8 cellular contexts compared by ENCODE assay signal in the genomic region with DNA sequence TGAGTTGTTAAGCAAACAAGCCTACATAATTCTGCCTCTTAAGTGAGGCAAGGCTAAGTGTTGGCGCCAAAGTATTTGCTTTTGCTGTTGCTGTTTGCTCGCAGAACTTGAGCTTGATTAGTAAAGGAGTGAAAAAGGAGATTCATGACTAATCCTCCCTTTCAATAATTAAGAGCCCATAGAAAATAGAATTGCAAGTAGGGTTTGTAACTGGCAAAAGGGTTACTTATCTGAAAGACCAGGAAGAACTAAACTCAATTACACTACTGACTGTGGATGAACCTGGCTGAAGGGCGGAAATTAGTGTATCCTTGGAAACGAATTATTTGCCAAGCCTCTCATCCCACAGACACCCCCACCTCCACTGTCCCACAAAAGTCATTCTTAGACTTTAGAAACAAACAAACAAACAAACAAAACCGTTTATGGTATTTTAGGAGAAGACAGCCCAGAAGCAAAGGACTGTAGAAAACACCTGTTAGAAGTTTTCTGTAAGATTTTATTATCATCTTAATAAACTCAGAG. TPM values are rescaled to one million over a fixed set of nuclear protein-coding genes. Genes with fewer than 3 reads are reported as not detected.
DNase-seq lines count a peak whose midpoint lies in the region; ATAC-seq and TF ChIP-seq lines count a peak whose summit lies in the region.

No MANE protein-coding gene starts in this region.

- no peaks in the 10 kb centered on the region for H3K27me3 ChIP-seq in body of pancreas
- peaks cover 0 to 55% of the 10 kb centered on the region in 2 experiments for H3K27me3 ChIP-seq in mesenchymal stem cell (ENCODE audit: control insufficient read depth in 1 of 2, insufficient read depth in 1 of 2, low read length in 2 of 2)
- H3K27me3 ChIP-seq in upper lobe of left lung = no peaks in the 10 kb centered on the region

- no peak overlapping the region for H3K14ac ChIP-seq in mesenchymal stem cell (ENCODE audit: low read length in 2 of 2)

- DNase-seq in activated naive CD4-positive, alpha-beta T cell (lab: John Stamatoyannopoulos, UW) = no peak
- DNase-seq in body of pancreas (no peak), mesenchymal stem cell (no peak), upper lobe of left lung (no peak), retina (no peak)
- DNase-seq in stimulated activated CD4-positive, alpha-beta T cell treated with anti-CD3 and anti-CD28 coated beads, Interleukin-2, amount 100 ng/mL, for 48 hours = no peak

- intact Hi-C loops in body of pancreas (cut with DNase I) = no loop called here

- H3K36me3 ChIP-seq in body of pancreas (replicated peaks in 1 of 2; ENCODE audit: insufficient read depth in 1 of 2, low read depth in 2 of 2) = no peaks in the 10 kb centered on the region
- no peaks in the 10 kb centered on the region for H3K36me3 ChIP-seq in mesenchymal stem cell (ENCODE audit: control insufficient read depth in 1 of 2, insufficient read depth in 2 of 2, low read depth in 1 of 2, low read length in 2 of 2)
- no peaks in the 10 kb centered on the region for H3K36me3 ChIP-seq in upper lobe of left lung

- H3K9me3 Mint-ChIP-seq in activated naive CD4-positive, alpha-beta T cell treated with anti-CD3 and anti-CD28 coated beads, Interleukin-2, amount 50 U/mL, for 24 hours = no peaks in the 10 kb centered on the region

- H3K4me1 ChIP-seq in body of pancreas = peaks cover 5% of the 10 kb centered on the region
- H3K4me1 ChIP-seq in mesenchymal stem cell (ENCODE audit: control insufficient read depth, insufficient read depth, low read depth, low read length) = peaks cover 5% of the 10 kb centered on the region
- peaks cover 3 to 23% (median 8%) of the 10 kb centered on the region in 4 donors for H3K4me1 ChIP-seq in upper lobe of left lung

- H4K8ac ChIP-seq in mesenchymal stem cell (ENCODE audit: low read length) = no peak overlapping the region

- H3K9me3 ChIP-seq in body of pancreas (no peaks in the 10 kb centered on the region), mesenchymal stem cell (ENCODE audit: control insufficient read depth, low read length) (no peaks in the 10 kb centered on the region), upper lobe of left lung (no peaks in the 10 kb centered on the region)

- no peak overlapping the region for H2AFZ ChIP-seq in mesenchymal stem cell (ENCODE audit: low read depth, low read length)

- no peak for TF ChIP-seq EP300 in upper lobe of left lung (IDR thresholded peaks at IDR 0.05)

- no peak overlapping the region for H3K4ac ChIP-seq in mesenchymal stem cell (ENCODE audit: low read depth in 1 of 2, low read length in 2 of 2)

- TF ChIP-seq CTCF in body of pancreas (IDR thresholded peaks at IDR 0.05) = no peak
- TF ChIP-seq CTCF in upper lobe of left lung (IDR thresholded peaks at IDR 0.05) = no peak

- no peaks in the 10 kb centered on the region for H3K36me3 Mint-ChIP-seq in activated naive CD4-positive, alpha-beta T cell treated with anti-CD3 and anti-CD28 coated beads, Interleukin-2, amount 50 U/mL, for 24 hours

- no peak overlapping the region for H3K9ac ChIP-seq in mesenchymal stem cell (ENCODE audit: low read length)

- H3K79me1 ChIP-seq in mesenchymal stem cell (replicated peaks; ENCODE audit: low read length, poor library complexity, severe bottlenecking) = peaks cover 2% of the 10 kb centered on the region

- H3K4me2 ChIP-seq in mesenchymal stem cell (ENCODE audit: low read length, poor library complexity, severe bottlenecking) = peak overlapping the region; percentile 81

- no peak overlapping the region for H2BK120ac ChIP-seq in mesenchymal stem cell (ENCODE audit: low read depth, low read length)

- no peak for TF ChIP-seq POLR2A in body of pancreas (IDR thresholded peaks at IDR 0.05)
- TF ChIP-seq POLR2A in upper lobe of left lung (IDR thresholded peaks at IDR 0.05) = no peak

- H4K91ac ChIP-seq in mesenchymal stem cell (ENCODE audit: low read length) = no peak overlapping the region

- peak overlapping the region; percentile 87 to 95 (median 92) for H3K27ac ChIP-seq in body of pancreas
- no peak overlapping the region for H3K27ac ChIP-seq in mesenchymal stem cell (ENCODE audit: low read length, poor library complexity, severe bottlenecking)
- peak overlapping the region in 3 of 4 donors; percentile 29 to 90 (median 42) for H3K27ac ChIP-seq in upper lobe of left lung

- H3K23ac ChIP-seq in mesenchymal stem cell (ENCODE audit: low read length in 2 of 2) = no peak overlapping the region

- ATAC-seq in body of pancreas (no peak), upper lobe of left lung (ENCODE audit: low FRiP score in 2 of 2) (no peak), GM18909 (IDR thresholded peaks at IDR 0.05; ENCODE audit: poor library complexity, unreplicated experiment) (no peak)

- H3K27me3 Mint-ChIP-seq in activated naive CD4-positive, alpha-beta T cell treated with anti-CD3 and anti-CD28 coated beads, Interleukin-2, amount 50 U/mL, for 24 hours = no peaks in the 10 kb centered on the region

- no peak overlapping the region for H3K18ac ChIP-seq in mesenchymal stem cell (ENCODE audit: low read depth in 1 of 2, low read length in 2 of 2)

- peak overlapping the region; percentile 99 for H3K4me3 Mint-ChIP-seq in activated naive CD4-positive, alpha-beta T cell treated with anti-CD3 and anti-CD28 coated beads, Interleukin-2, amount 50 U/mL, for 24 hours

- H2AK5ac ChIP-seq in mesenchymal stem cell (ENCODE audit: low read length, severe bottlenecking) = no peak overlapping the region

- no peak overlapping the region for H2BK5ac ChIP-seq in mesenchymal stem cell (ENCODE audit: low read depth, low read length, poor library complexity, severe bottlenecking)

- H3K4me3 ChIP-seq in body of pancreas (no peak overlapping the region), mesenchymal stem cell (ENCODE audit: insufficient read depth in 1 of 2, low read depth in 1 of 2, low read length in 2 of 2) (peak overlapping the region in 1 of 2 experiments; percentile 80), upper lobe of left lung (peak overlapping the region in 3 of 4 donors; percentile 67 to 80 (median 75))

- 6 to 8% methylated on average over 5 of the region's 5 CpGs for WGBS in body of pancreas, 2 donors
- 16% methylated on average over 4 of the region's 5 CpGs for WGBS in mesenchymal stem cell
- WGBS in upper lobe of left lung, 2 donors = 17 to 23% methylated on average over 5 of the region's 5 CpGs

- no peak overlapping the region for H2BK15ac ChIP-seq in mesenchymal stem cell (ENCODE audit: low read depth, poor library complexity, severe bottlenecking)

- H3K27ac Mint-ChIP-seq in activated naive CD4-positive, alpha-beta T cell treated with anti-CD3 and anti-CD28 coated beads, Interleukin-2, amount 50 U/mL, for 24 hours = no peak overlapping the region

- H3K4me1 Mint-ChIP-seq in activated naive CD4-positive, alpha-beta T cell treated with anti-CD3 and anti-CD28 coated beads, Interleukin-2, amount 50 U/mL, for 24 hours = peaks cover 29% of the 10 kb centered on the region

- H2BK12ac ChIP-seq in mesenchymal stem cell (ENCODE audit: low read length in 2 of 2) = no peak overlapping the region

RNA-seq across cellular contexts. Expression of a gene that starts 0.4 kb away (rescaled TPM):
- 1 to 10 TPM; 2.3 to 2.9 TPM for total RNA-seq in body of pancreas
- 0.06 TPM for polyA plus RNA-seq in mesenchymal stem cell (2013, experiment 1 of 2)
- polyA plus RNA-seq in mesenchymal stem cell (2013, experiment 2 of 2) = 0.07 TPM
- 10 to 100 TPM; 12.8 to 47.0 (median 28.3) TPM for total RNA-seq in upper lobe of left lung

Comparison
In these comparisons a context has a peak if more than half of its experiments do, and no peak if none do; other contexts are left out.
1. H3K4me3 ChIP-seq: peak in upper lobe of left lung (3 of 4); none in body of pancreas (0 of 2).